Comparison of ENCODE assay signal across 8 cellular contexts in the genomic region with DNA sequence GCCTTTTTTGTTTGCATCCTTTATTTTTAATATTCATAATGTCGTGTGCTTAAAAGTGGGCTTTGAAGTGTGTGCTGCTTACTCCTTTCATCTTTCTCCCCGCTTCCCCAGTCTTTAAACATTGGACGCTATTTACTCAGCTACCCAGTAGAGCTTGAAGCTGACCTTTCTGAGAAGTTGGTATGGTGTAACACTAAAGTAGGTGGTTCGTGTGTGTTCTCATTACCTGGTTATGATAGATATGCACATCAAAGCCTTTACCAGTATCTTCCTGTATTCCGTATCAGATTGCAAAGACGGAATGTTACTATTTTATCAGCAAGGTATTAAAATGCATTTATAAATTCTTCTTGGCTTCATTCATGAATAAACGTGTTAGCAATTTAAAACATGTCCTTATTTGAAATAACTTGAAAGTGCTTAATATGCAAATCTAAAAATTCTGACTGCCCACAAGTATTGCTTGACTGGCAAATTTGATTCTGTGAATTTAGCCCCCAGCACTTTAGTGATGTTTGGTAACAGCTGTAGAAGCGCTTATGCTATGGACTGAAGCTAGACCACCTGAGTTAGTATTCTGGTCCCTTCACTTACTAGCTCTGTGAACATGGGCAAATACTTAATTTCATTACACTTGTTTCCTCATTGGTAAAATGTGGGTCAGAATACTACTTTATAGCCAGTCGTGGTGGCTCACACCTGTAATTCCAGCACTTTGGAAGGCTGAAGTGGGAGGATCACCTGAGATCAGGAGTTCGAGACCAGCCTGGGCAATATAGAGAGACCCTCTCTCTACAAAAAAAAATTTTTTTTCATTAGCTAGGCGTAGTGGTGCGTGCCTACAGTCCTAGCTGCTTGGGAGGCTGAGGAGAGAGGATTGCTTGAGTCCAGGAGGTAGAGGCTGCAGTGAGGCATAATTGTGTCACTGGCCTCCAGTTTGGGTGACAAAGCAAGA. TPM values are rescaled to one million over a fixed set of nuclear protein-coding genes. Genes with fewer than 3 reads are reported as not detected.
DNase-seq lines count a peak whose midpoint lies in the region; ATAC-seq and TF ChIP-seq lines count a peak whose summit lies in the region.

No MANE protein-coding gene starts in this region.

- WGBS in heart right ventricle, 2 donors: 55 to 62% methylated on average over 12 of the region's 12 CpGs
- WGBS in lung, 2 donors: 67 to 74% methylated on average over 12 of the region's 12 CpGs

- no peak for TF ChIP-seq CTCF in heart right ventricle (IDR thresholded peaks at IDR 0.05)
- TF ChIP-seq CTCF in ascending aorta (IDR thresholded peaks at IDR 0.05): no peak
- no peak for TF ChIP-seq CTCF in lung (IDR thresholded peaks at IDR 0.05; ENCODE audit: control extremely low read depth, extremely low read depth)
- no peak for TF ChIP-seq CTCF in vagina (IDR thresholded peaks at IDR 0.05)

- intact Hi-C loops in heart right ventricle (cut with DNase I) (loop anchor here in 3 of 10 donors (1.0 to 5.0 kb wide), 3 partner anchors 26 to 78 kb away; a partner anchor contains a TSS), left ventricle myocardium superior (cut with micrococcal nuclease) (loop anchor here (2.0 kb wide), 1 partner anchor 38 kb away; no protein-coding TSS in a partner anchor), ascending aorta (cut with DNase I) (no loop called here), vagina (cut with DNase I) (no loop called here)

- H3K9me3 ChIP-seq in heart right ventricle: no peaks in the 10 kb centered on the region
- H3K9me3 ChIP-seq in ascending aorta: no peaks in the 10 kb centered on the region
- H3K9me3 ChIP-seq in lung (ENCODE audit: control insufficient read depth in 2 of 2, insufficient read depth in 1 of 2, low read length in 1 of 2): no peaks in the 10 kb centered on the region
- no peaks in the 10 kb centered on the region for H3K9me3 ChIP-seq in vagina

- DNase-seq in heart right ventricle (no peak), left ventricle myocardium superior (no peak), ascending aorta (ENCODE audit: low spot score in 2 of 2) (no peak), lung (ENCODE audit: low spot score) (no peak), vagina (ENCODE audit: extremely low spot score in 2 of 2) (no peak), GDM1 (lab: John Stamatoyannopoulos, UW) (no peak), UCSD-AML1 (lab: John Stamatoyannopoulos, UW; ENCODE audit: unreplicated experiment) (no peak), COR-L47 (lab: John Stamatoyannopoulos, UW) (no peak)

- H3K4me1 ChIP-seq in heart right ventricle (peaks cover 4 to 58% (median 31%) of the 10 kb centered on the region in 9 donors), ascending aorta (peaks cover 8 to 14% of the 10 kb centered on the region in 2 donors), lung (ENCODE audit: control insufficient read depth in 2 of 2, insufficient read depth in 2 of 2, low read length in 2 of 2) (peaks cover 1 to 9% of the 10 kb centered on the region in 2 donors), vagina (peaks cover 39% of the 10 kb centered on the region)

- no peak for TF ChIP-seq POLR2A in vagina (IDR thresholded peaks at IDR 0.05)

- no peaks in the 10 kb centered on the region for H3K27me3 ChIP-seq in heart right ventricle
- H3K27me3 ChIP-seq in ascending aorta: no peaks in the 10 kb centered on the region
- H3K27me3 ChIP-seq in lung (ENCODE audit: control insufficient read depth, insufficient read depth): no peaks in the 10 kb centered on the region
- H3K27me3 ChIP-seq in vagina: no peaks in the 10 kb centered on the region

- H3K4me3 ChIP-seq in heart right ventricle (peak overlapping the region; percentile 64 to 89 (median 80)), ascending aorta (peak overlapping the region; percentile 77 to 89), lung (peak overlapping the region; percentile 88), vagina (peak overlapping the region; percentile 83 to 96)

- peaks cover 0 to 22% (median 0%) of the 10 kb centered on the region in 9 donors for H3K36me3 ChIP-seq in heart right ventricle
- H3K36me3 ChIP-seq in ascending aorta: no peaks in the 10 kb centered on the region
- H3K36me3 ChIP-seq in lung (ENCODE audit: control insufficient read depth in 2 of 2, insufficient read depth in 2 of 2, low read length in 2 of 2): no peaks in the 10 kb centered on the region
- H3K36me3 ChIP-seq in vagina: no peaks in the 10 kb centered on the region

- H3K27ac ChIP-seq in heart right ventricle: peak overlapping the region in 6 of 10 donors; percentile 93 to 97 (median 96)
- peak overlapping the region in 1 of 2 donors; percentile 98 for H3K27ac ChIP-seq in ascending aorta
- H3K27ac ChIP-seq in lung (ENCODE audit: low read depth in 1 of 2, low read length in 1 of 2): no peak overlapping the region
- peak overlapping the region; percentile 95 for H3K27ac ChIP-seq in vagina

- no peak for ATAC-seq in heart right ventricle
- ATAC-seq in left ventricle myocardium superior: no peak
- no peak for ATAC-seq in lung (ENCODE audit: insufficient read depth, low FRiP score)

RNA-seq across cellular contexts. Expression of a gene that starts 1.7 kb away (rescaled TPM):
- 10 to 100 TPM; 74.7 to 97.8 (median 81.3) TPM for total RNA-seq in heart right ventricle
- 100 to 1,000 TPM in 1 of 2 donors, 10 to 100 TPM in 1; 24.7 to 100 TPM for polyA plus RNA-seq in heart right ventricle
- total RNA-seq in left ventricle myocardium superior: 70.7 TPM
- 57.3 TPM for total RNA-seq in ascending aorta
- 10 to 100 TPM; 47.8 to 83.9 TPM for total RNA-seq in lung
- 10 to 100 TPM; 48.3 to 90.7 TPM for polyA plus RNA-seq in lung
- 68.0 TPM for total RNA-seq in vagina

RNA-seq across cellular contexts. Expression of a gene that starts 17.9 kb away (rescaled TPM):
- total RNA-seq in heart right ventricle (under 1 TPM in 1 of 10 donors, not detected in 9; 0.06 TPM), left ventricle myocardium superior (not detected), ascending aorta (0.11 TPM), lung (under 1 TPM; 0.40 to 0.54 TPM), vagina (not detected)
- polyA plus RNA-seq in heart right ventricle (not detected), lung (under 1 TPM; 0.02 TPM)

RNA-seq across cellular contexts. Expression of a gene that starts 51.8 kb away (rescaled TPM):
- total RNA-seq in heart right ventricle (10 to 100 TPM in 1 of 10 donors, 1 to 10 TPM in 9; 4.9 to 10.4 (median 7.2) TPM), left ventricle myocardium superior (5.6 TPM), ascending aorta (3.4 TPM), lung (10 to 100 TPM in 1 of 2 donors, 1 to 10 TPM in 1; 7.6 to 13.1 TPM), vagina (7.1 TPM)
- polyA plus RNA-seq in heart right ventricle (1 to 10 TPM; 2.6 to 4.2 TPM), lung (1 to 10 TPM; 3.6 to 3.9 TPM)

Comparison
In these comparisons a context has a peak if more than half of its experiments do, and no peak if none do; other contexts are left out.
1. H3K27ac ChIP-seq: peak in heart right ventricle (6 of 10) and vagina (single experiment); none in lung (0 of 2).
2. Peak in every context shown above with its lines, with median percentiles within 50 percentile points of each other: H3K4me3 ChIP-seq.